Comparison of ENCODE assay signal across 8 cellular contexts in genomic region chr2:64838817-64839216, GRCh38.
A peak's percentile ranks its signal among the peaks of the same experiment; 100 is the strongest.
DNase-seq lines count a peak whose midpoint lies in the region; ATAC-seq and TF ChIP-seq lines count a peak whose summit lies in the region.

No MANE protein-coding gene starts in this region.

- no peaks in the 10 kb centered on the region for H3K9me3 ChIP-seq in IMR-90 (ENCODE audit: control insufficient read depth, insufficient read depth, low read length)
- no peaks in the 10 kb centered on the region for H3K9me3 ChIP-seq in mammary epithelial cell (replicated peaks; ENCODE audit: insufficient read depth, low read length)
- no peaks in the 10 kb centered on the region for H3K9me3 ChIP-seq in mesenchymal stem cell (ENCODE audit: control insufficient read depth, low read length)

- H2BK12ac ChIP-seq in mesenchymal stem cell (ENCODE audit: low read length in 2 of 2) = peak overlapping the region in 1 of 2 experiments; percentile 59

- peak overlapping the region; percentile 96 for H2BK20ac ChIP-seq in IMR-90 (ENCODE audit: low read depth, low read length)

- H2BK5ac ChIP-seq in IMR-90 (ENCODE audit: low read depth, low read length, poor library complexity, severe bottlenecking) (peak overlapping the region; percentile 69), mesenchymal stem cell (ENCODE audit: low read depth, low read length, poor library complexity, severe bottlenecking) (no peak overlapping the region), mesendoderm (ENCODE audit: low read length) (no peak overlapping the region)

- H3K9me1 ChIP-seq in IMR-90 (ENCODE audit: insufficient read depth, low read length) = peaks cover 13% of the 10 kb centered on the region; the same call in 1 of the 2 replicates

- peaks cover 0 to 5% of the 10 kb centered on the region in 2 experiments; a peak in 2 of 4 replicates for H3K79me1 ChIP-seq in IMR-90 (ENCODE audit: low read depth in 1 of 2, low read length in 2 of 2)
- H3K79me1 ChIP-seq in mesenchymal stem cell (replicated peaks; ENCODE audit: low read length, poor library complexity, severe bottlenecking) = no peaks in the 10 kb centered on the region
- no peaks in the 10 kb centered on the region for H3K79me1 ChIP-seq in mesendoderm (ENCODE audit: low read length)

- H2BK120ac ChIP-seq in IMR-90 (ENCODE audit: low read depth, low read length) = peak overlapping the region; percentile 89
- H2BK120ac ChIP-seq in mesenchymal stem cell (ENCODE audit: low read depth, low read length) = no peak overlapping the region
- no peak overlapping the region for H2BK120ac ChIP-seq in mesendoderm (ENCODE audit: low read depth, low read length)

- intact Hi-C loops in IMR-90 (cut with micrococcal nuclease) = no loop called here
- intact Hi-C loops in mammary epithelial cell (cut with micrococcal nuclease) = loop anchor here (1.0 kb wide), 2 partner anchors 32 to 89 kb away; no protein-coding TSS in a partner anchor

- no peaks in the 10 kb centered on the region for H3K36me3 ChIP-seq in IMR-90 (ENCODE audit: control insufficient read depth, insufficient read depth, low read length)
- H3K36me3 ChIP-seq in mammary epithelial cell (ENCODE audit: insufficient read depth, low read length) = no peaks in the 10 kb centered on the region
- H3K36me3 ChIP-seq in mesenchymal stem cell (ENCODE audit: control insufficient read depth in 1 of 2, insufficient read depth in 2 of 2, low read depth in 1 of 2, low read length in 2 of 2) = no peaks in the 10 kb centered on the region
- H3K36me3 ChIP-seq in mesendoderm (ENCODE audit: control insufficient read depth, insufficient read depth, low read length) = no peaks in the 10 kb centered on the region

- dilution Hi-C loops in IMR-90 (cut with HindIII; ENCODE audit: low sequenced_read_pairs, unreplicated experiment) = no loop called here
- dilution Hi-C loops in mammary epithelial cell (cut with HindIII; ENCODE audit: low sequenced_read_pairs) = no loop called here

- CTCF ChIA-PET in AG04449 (lab: Yijun Ruan, JAX) (interaction anchor here (1.2 to 3.1 kb wide), 4 partner anchors 20 to 193 kb away, joined by 4 to 12 read pairs (median 8); no protein-coding TSS in a partner anchor), IMR-90 (lab: Yijun Ruan, JAX) (interaction anchor here (0.6 to 1.7 kb wide), 4 partner anchors 10 to 193 kb away, joined by 3 to 6 read pairs (median 4); no protein-coding TSS in a partner anchor), mammary epithelial cell (lab: Charles Lee; ENCODE audit: low non-redundant PET) (interaction anchor here (0.7 kb wide), 2 partner anchors 89 to 194 kb away, joined by 15 read pairs; no protein-coding TSS in a partner anchor)

- TF ChIP-seq RAD21 in IMR-90 (IDR thresholded peaks at IDR 0.05; ENCODE audit: low read length) = no peak; the same call in 1 of the 2 replicates

- peak overlapping the region; percentile 7 for H3K27ac ChIP-seq in IMR-90 (ENCODE audit: insufficient read depth, low read length)
- peak overlapping the region; percentile 95 for H3K27ac ChIP-seq in mammary epithelial cell (ENCODE audit: insufficient read depth, low read depth, low read length)
- H3K27ac ChIP-seq in mesenchymal stem cell (ENCODE audit: low read length, poor library complexity, severe bottlenecking) = peak overlapping the region; percentile 78
- H3K27ac ChIP-seq in substantia nigra (ENCODE audit: low read depth, low read length, poor library complexity, severe bottlenecking) = no peak overlapping the region
- H3K27ac ChIP-seq in mesendoderm (ENCODE audit: low read depth, low read length) = no peak overlapping the region

- peak; percentile 78 for ATAC-seq in IMR-90 (ENCODE audit: low read depth)

- no peak overlapping the region for H3K23ac ChIP-seq in IMR-90 (ENCODE audit: low read depth, low read length)
- H3K23ac ChIP-seq in mesenchymal stem cell (ENCODE audit: low read length in 2 of 2) = no peak overlapping the region
- no peak overlapping the region for H3K23ac ChIP-seq in mesendoderm (ENCODE audit: low read length)

- H3K4ac ChIP-seq in IMR-90 (ENCODE audit: low read depth, low read length) = peak overlapping the region; percentile 82
- H3K4ac ChIP-seq in mesenchymal stem cell (ENCODE audit: low read depth in 1 of 2, low read length in 2 of 2) = no peak overlapping the region
- no peak overlapping the region for H3K4ac ChIP-seq in mesendoderm (ENCODE audit: low read depth, low read length)

- DNase-seq in AG04449 (ENCODE audit: low read depth, low spot score) (peak; percentile 81), IMR-90 (peak; percentile 91), mammary epithelial cell (peak; percentile 94), mesenchymal stem cell (peak; percentile 81), substantia nigra (lab: John Stamatoyannopoulos, UW) (no peak), mesendoderm (no peak)
- DNase-seq in stimulated activated CD8-positive, alpha-beta memory T cell treated with anti-CD3 and anti-CD28 coated beads, Interleukin-4, amount 100 ng/mL, for 48 hours = no peak
- DNase-seq in stimulated activated CD4-positive, alpha-beta T cell treated with anti-CD3 and anti-CD28 coated beads, Interleukin-15, amount 100 ng/mL, for 24 hours = no peak

- no CpG with 5 or more reads among the region's 8 CpGs for WGBS in IMR-90 (ENCODE audit: extremely low coverage in 2 of 2, insufficient read length in 1 of 2), 2 experiments
- WGBS in mammary epithelial cell (ENCODE audit: low coverage, missing lambda C conversion rate) = 3% methylated on average over 3 of the region's 8 CpGs
- WGBS in mesenchymal stem cell = 30% methylated on average over 8 of the region's 8 CpGs
- WGBS in mesendoderm (ENCODE audit: extremely low coverage, insufficient coverage, low lambda C conversion rate) = no CpG with 5 or more reads among the region's 8 CpGs

- peak overlapping the region; percentile 85; the same call in 2 of the 3 replicates for H2BK15ac ChIP-seq in IMR-90 (ENCODE audit: low read depth, low read length)
- H2BK15ac ChIP-seq in mesenchymal stem cell (ENCODE audit: low read depth, poor library complexity, severe bottlenecking) = no peak overlapping the region
- H2BK15ac ChIP-seq in mesendoderm (replicated peaks; ENCODE audit: low read depth) = no peak overlapping the region

- H3K4me3 ChIP-seq in AG04449 (ENCODE audit: low read depth, low read length) (no peak overlapping the region), IMR-90 (ENCODE audit: insufficient read depth, low read depth, low read length) (no peak overlapping the region), mammary epithelial cell (replicated peaks in 1 of 3; ENCODE audit: insufficient read depth in 1 of 3, low read depth in 2 of 3, low read length in 3 of 3) (no peak overlapping the region), mesenchymal stem cell (ENCODE audit: insufficient read depth in 1 of 2, low read depth in 1 of 2, low read length in 2 of 2) (no peak overlapping the region), mesendoderm (ENCODE audit: low read length) (no peak overlapping the region)

- H3K27me3 ChIP-seq in IMR-90 (ENCODE audit: control insufficient read depth, insufficient read depth, low read length) = no peaks in the 10 kb centered on the region
- no peaks in the 10 kb centered on the region for H3K27me3 ChIP-seq in mammary epithelial cell (ENCODE audit: insufficient read depth, low read length)
- H3K27me3 ChIP-seq in mesenchymal stem cell (ENCODE audit: control insufficient read depth in 1 of 2, insufficient read depth in 1 of 2, low read length in 2 of 2) = no peaks in the 10 kb centered on the region
- H3K27me3 ChIP-seq in mesendoderm (ENCODE audit: insufficient read depth, low read length, poor library complexity) = no peaks in the 10 kb centered on the region

- TF ChIP-seq POLR2A in IMR-90 (IDR thresholded peaks at IDR 0.05; ENCODE audit: low read depth, low read length) = no peak

- H3K4me1 ChIP-seq in IMR-90 (ENCODE audit: control insufficient read depth, insufficient read depth, low read length) (peaks cover 13% of the 10 kb centered on the region), mammary epithelial cell (ENCODE audit: insufficient read depth, low read length) (peaks cover 37% of the 10 kb centered on the region), mesenchymal stem cell (ENCODE audit: control insufficient read depth, insufficient read depth, low read depth, low read length) (peaks cover 14% of the 10 kb centered on the region), mesendoderm (ENCODE audit: control insufficient read depth, low read depth, low read length) (no peaks in the 10 kb centered on the region)

- H3K56ac ChIP-seq in IMR-90 (ENCODE audit: extremely low read depth, insufficient read depth, low read length) (peak overlapping the region; percentile 62; the same call in 1 of the 2 replicates), mesendoderm (ENCODE audit: low read length) (no peak overlapping the region)

- H3K14ac ChIP-seq in IMR-90 (replicated peaks; ENCODE audit: low read depth, low read length) (peak overlapping the region; percentile 6; the same call in 1 of the 2 replicates), mesenchymal stem cell (ENCODE audit: low read length in 2 of 2) (no peak overlapping the region)

- H4K8ac ChIP-seq in IMR-90 (ENCODE audit: low read depth in 2 of 2, low read length in 2 of 2) (peak overlapping the region; percentile 88 to 89), mesenchymal stem cell (ENCODE audit: low read length) (peak overlapping the region; percentile 61), mesendoderm (ENCODE audit: low read depth, low read length) (no peak overlapping the region)

- in situ Hi-C loops in IMR-90 (cut with MboI; ENCODE audit: low sequenced_read_pairs) = no loop called here
- in situ Hi-C loops in mammary epithelial cell (cut with MboI; ENCODE audit: low sequenced_read_pairs in 2 of 2) = loop anchor here in 1 of 2 donors (5.0 kb wide), 1 partner anchor 67 kb away; no protein-coding TSS in a partner anchor

- H4K20me1 ChIP-seq in IMR-90 (ENCODE audit: insufficient read depth, low read length) = no peaks in the 10 kb centered on the region
- H4K20me1 ChIP-seq in mammary epithelial cell (ENCODE audit: insufficient read depth, low read length) = no peaks in the 10 kb centered on the region

- H3K4me2 ChIP-seq in IMR-90 (ENCODE audit: low read depth, low read length) = no peak overlapping the region
- peak overlapping the region; percentile 61 for H3K4me2 ChIP-seq in mammary epithelial cell (ENCODE audit: insufficient read depth, low read depth, low read length)
- no peak overlapping the region for H3K4me2 ChIP-seq in mesenchymal stem cell (ENCODE audit: low read length, poor library complexity, severe bottlenecking)
- no peak overlapping the region for H3K4me2 ChIP-seq in mesendoderm (ENCODE audit: low read length)

- H3K18ac ChIP-seq in IMR-90 (ENCODE audit: low read depth, low read length) (no peak overlapping the region), mesenchymal stem cell (ENCODE audit: low read depth in 1 of 2, low read length in 2 of 2) (peak overlapping the region in 1 of 2 experiments; percentile 11), mesendoderm (ENCODE audit: low read length) (no peak overlapping the region)

- H2AFZ ChIP-seq in IMR-90 (replicated peaks; ENCODE audit: low read length, poor library complexity) (peak overlapping the region; percentile 61), mammary epithelial cell (ENCODE audit: low read depth, low read length) (no peak overlapping the region), mesenchymal stem cell (ENCODE audit: low read depth, low read length) (no peak overlapping the region)

- H3K79me2 ChIP-seq in mammary epithelial cell (ENCODE audit: insufficient read depth, low read length) = no peaks in the 10 kb centered on the region
- no peaks in the 10 kb centered on the region for H3K79me2 ChIP-seq in mesendoderm (ENCODE audit: control insufficient read depth, insufficient read depth, low read length)

- POLR2A ChIA-PET in AG04449 (lab: Yijun Ruan, JAX) (interaction anchor here (0.6 to 4.1 kb wide), 9 partner anchors 16 to 252 kb away, joined by 3 to 18 read pairs (median 7); partner anchors contain the start of gene SERTAD2), IMR-90 (lab: Charles Lee; ENCODE audit: unreplicated experiment) (interaction anchor here (0.6 kb wide), 1 partner anchor 13 kb away, joined by 3 read pairs; no protein-coding TSS in a partner anchor)

- H3K9ac ChIP-seq in IMR-90 (ENCODE audit: low read depth, low read length) (no peak overlapping the region), mammary epithelial cell (ENCODE audit: insufficient read depth, low read length) (no peak overlapping the region), mesenchymal stem cell (ENCODE audit: low read length) (peak overlapping the region; percentile 89), mesendoderm (ENCODE audit: low read length) (no peak overlapping the region)

- peak overlapping the region; percentile 1; the same call in 1 of the 2 replicates for H4K5ac ChIP-seq in IMR-90 (ENCODE audit: low read depth, low read length)
- H4K5ac ChIP-seq in mesendoderm (ENCODE audit: low read length) = no peak overlapping the region

- H2AK5ac ChIP-seq in IMR-90 (ENCODE audit: low read depth, low read length) (0 out of 2 replicates have a peak overlapping the region, but pooled peaks have one; percentile 96), mesenchymal stem cell (ENCODE audit: low read length, severe bottlenecking) (no peak overlapping the region), mesendoderm (ENCODE audit: low read length) (no peak overlapping the region)

- peak overlapping the region; percentile 89 for H4K91ac ChIP-seq in IMR-90 (ENCODE audit: insufficient read depth, low read depth, low read length)
- H4K91ac ChIP-seq in mesenchymal stem cell (ENCODE audit: low read length) = no peak overlapping the region

- peak overlapping the region; percentile 91 for H2AK9ac ChIP-seq in IMR-90 (replicated peaks; ENCODE audit: low read depth, low read length, poor library complexity)

- TF ChIP-seq CTCF in AG04449 (IDR thresholded peaks at IDR 0.05; ENCODE audit: insufficient read depth, low read length, missing control alignments) (no peak), IMR-90 (conservative IDR thresholded peaks at IDR 0.05; ENCODE audit: low read depth, low read length) (no peak), mammary epithelial cell (conservative IDR thresholded peaks at IDR 0.05 in 1 of 2, IDR thresholded peaks at IDR 0.05 in 1 of 2; ENCODE audit: extremely low read depth in 1 of 2, insufficient read depth in 1 of 2, low read depth in 1 of 2, low read length in 2 of 2) (no peak)

- BruUV-seq in IMR-90 (replicated peaks; lab: Mats Ljungman, UMichigan) (no TSS peak), mammary epithelial cell (replicated peaks; lab: Mats Ljungman, UMichigan) (no TSS peak)

Comparison
In these comparisons a context has a peak if more than half of its experiments do, and no peak if none do; other contexts are left out.
1. DNase-seq: peak in AG04449 (single experiment), IMR-90 (single experiment), mammary epithelial cell (single experiment) and mesenchymal stem cell (single experiment); none in stimulated activated CD8-positive, alpha-beta memory T cell treated with anti-CD3 and anti-CD28 coated beads, Interleukin-4, amount 100 ng/mL, for 48 hours (single experiment), stimulated activated CD4-positive, alpha-beta T cell treated with anti-CD3 and anti-CD28 coated beads, Interleukin-15, amount 100 ng/mL, for 24 hours (single experiment), substantia nigra (0 of 49) and mesendoderm (single experiment).
2. H3K27ac ChIP-seq: peak in IMR-90 (single experiment), mammary epithelial cell (single experiment) and mesenchymal stem cell (single experiment); none in substantia nigra (single experiment) and mesendoderm (single experiment).